In genomic region chr10:132532174-132532573, GRCh38 we compare ENCODE assay signal across 14 cellular contexts.
"Had no signal": no experiment of that assay in that cellular context is flagged by ENCODE, and none has a peak within 500 bp of the region (broad histone marks: within the 10 kb centered on the region; RNA-seq: fewer than 3 reads in every experiment).

No MANE protein-coding gene starts in this region.

- H3K9me3 ChIP-seq: colonic mucosa had no signal

- H3K36me3 ChIP-seq: ascending aorta, colonic mucosa, heart left ventricle had no signal

- H3K9ac ChIP-seq: parathyroid adenoma had no signal

- H3K4me3 ChIP-seq: ascending aorta, colonic mucosa, heart left ventricle, skin epidermis, tibial nerve had no signal

- H3K27me3 ChIP-seq: ascending aorta, colonic mucosa, heart left ventricle, tibial nerve had no signal

- H2AFZ ChIP-seq: parathyroid adenoma had no signal

- H3K27ac ChIP-seq: ascending aorta, colonic mucosa, heart left ventricle, parathyroid adenoma, skin epidermis, tibial nerve had no signal

- DNase-seq: activated CD8-positive, alpha-beta memory T cell treated with anti-CD3 and anti-CD28 coated beads, Interleukin-2, amount 50 U/mL, for 4 hours; activated CD8-positive, alpha-beta T cell treated with anti-CD3 and anti-CD28 coated beads for 36 hours; activated T-cell treated with anti-CD3 and anti-CD28 coated beads, Interleukin-2, amount 50 U/mL, for 72 hours; caudate nucleus; colonic mucosa; effector CD4-positive, alpha-beta T cell; heart left ventricle; left ventricle myocardium superior; retina had no signal

- H3K79me2 ChIP-seq: parathyroid adenoma had no signal

- ATAC-seq: activated CD8-positive, alpha-beta T cell treated with anti-CD3 and anti-CD28 coated beads for 36 hours; activated T-cell treated with anti-CD3 and anti-CD28 coated beads, Interleukin-2, amount 50 U/mL, for 72 hours; heart left ventricle; left ventricle myocardium superior; stimulated activated memory B cell treated with anti-CD40 and anti-IgM and Interleukin-4, amounts not matched to agents 10 μg/mL and 1 μg/mL and 100 μg/mL, for 72 hours had no signal
